In genomic region chr14:83251402-83251801, GRCh38 we compare ENCODE assay signal across 22 cellular contexts.
DNase-seq lines count a peak whose midpoint lies in the region; ATAC-seq, FAIRE-seq and TF ChIP-seq lines count a peak whose summit lies in the region.
"Had no signal": no experiment of that assay in that cellular context is flagged by ENCODE, and none has a peak within 500 bp of the region (broad histone marks: within the 10 kb centered on the region; RNA-seq: fewer than 3 reads in every experiment).

No MANE protein-coding gene starts in this region.

- no peak overlapping the region for H3K27ac Mint-ChIP-seq in activated naive CD4-positive, alpha-beta T cell treated with anti-CD3 and anti-CD28 coated beads, Interleukin-2, amount 50 U/mL, for 72 hours
- H3K27ac Mint-ChIP-seq: CD8-positive, alpha-beta T cell had no signal

- H3K56ac ChIP-seq in H1 (replicated peaks; ENCODE audit: insufficient read length, low read depth, low read length): no peak overlapping the region

- no peak overlapping the region for H3K4ac ChIP-seq in H1 (replicated peaks; ENCODE audit: insufficient read length, low read depth, low read length)
- no peak overlapping the region for H3K4ac ChIP-seq in mesenchymal stem cell (ENCODE audit: low read depth in 1 of 2, low read length in 2 of 2)

- TF ChIP-seq RAD21 in SK-N-SH (IDR thresholded peaks at IDR 0.05; ENCODE audit: low read length): no peak
- no peak for TF ChIP-seq RAD21 in H1 (IDR thresholded peaks at IDR 0.05 in 1 of 2, conservative IDR thresholded peaks at IDR 0.05 in 1 of 2; ENCODE audit: low read depth in 2 of 2, low read length in 2 of 2)

- H2BK12ac ChIP-seq in H1 (ENCODE audit: low read depth, low read length): no peak overlapping the region
- no peak overlapping the region for H2BK12ac ChIP-seq in mesenchymal stem cell (ENCODE audit: low read length in 2 of 2)

- no peak overlapping the region for H3K27ac ChIP-seq in SK-N-SH (ENCODE audit: low read depth in 2 of 2, low read length in 1 of 2)
- no peak overlapping the region for H3K27ac ChIP-seq in H1 (ENCODE audit: low read depth, low read length)
- no peak overlapping the region for H3K27ac ChIP-seq in mesenchymal stem cell (ENCODE audit: low read length, poor library complexity, severe bottlenecking)
- no peak overlapping the region for H3K27ac ChIP-seq in tibial nerve
- H3K27ac ChIP-seq: 22Rv1; A549; BLaER1 treated with 17β-estradiol and CSF1 and Interleukin-3, amounts not matched to agents 10 nM and 100 nM; HL-60 had no signal

- H3K4me1 ChIP-seq in SK-N-SH (ENCODE audit: control insufficient read depth in 1 of 2, insufficient read depth in 2 of 2, low read depth in 1 of 2, low read length in 1 of 2) (no peaks in the 10 kb centered on the region), H1 (replicated peaks in 1 of 4; ENCODE audit: control insufficient read depth in 3 of 4, insufficient read depth in 4 of 4, low read length in 3 of 4) (no peaks in the 10 kb centered on the region), mesenchymal stem cell (ENCODE audit: control insufficient read depth, insufficient read depth, low read depth, low read length) (no peaks in the 10 kb centered on the region), tibial nerve (no peaks in the 10 kb centered on the region)
- H3K4me1 ChIP-seq: A549, HAP-1 had no signal

- no peaks in the 10 kb centered on the region for H3K9me2 ChIP-seq in SK-N-SH

- H3K4me2 ChIP-seq in SK-N-SH (no peak overlapping the region), H1 (ENCODE audit: insufficient read depth in 1 of 2, low read depth in 2 of 2, low read length in 2 of 2) (no peak overlapping the region), mesenchymal stem cell (ENCODE audit: low read length, poor library complexity, severe bottlenecking) (no peak overlapping the region)
- H3K4me2 ChIP-seq: A549; BLaER1 treated with 17β-estradiol and CSF1 and Interleukin-3, amounts not matched to agents 10 nM and 100 nM had no signal

- TF ChIP-seq EP300 in SK-N-SH (IDR thresholded peaks at IDR 0.05; ENCODE audit: borderline replicate concordance in 1 of 2, low read depth in 1 of 2, low read length in 1 of 2) (no peak), H1 (IDR thresholded peaks at IDR 0.05; ENCODE audit: borderline replicate concordance in 1 of 2, low read depth in 2 of 2, low read length in 2 of 2) (no peak), tibial nerve (IDR thresholded peaks at IDR 0.05) (no peak)

- peaks cover 7 to 9% of the 10 kb centered on the region in 2 donors for H3K9me3 Mint-ChIP-seq in activated naive CD4-positive, alpha-beta T cell treated with anti-CD3 and anti-CD28 coated beads, Interleukin-2, amount 50 U/mL, for 72 hours

- H3K79me1 ChIP-seq in H1 (ENCODE audit: low read depth, low read length) (no peaks in the 10 kb centered on the region), mesenchymal stem cell (replicated peaks; ENCODE audit: low read length, poor library complexity, severe bottlenecking) (no peaks in the 10 kb centered on the region)

- H2AK5ac ChIP-seq in H1 (ENCODE audit: low read depth, low read length) (no peak overlapping the region), mesenchymal stem cell (ENCODE audit: low read length, severe bottlenecking) (no peak overlapping the region)

- 4% methylated on average over 2 of the region's 2 CpGs for WGBS in SK-N-SH (ENCODE audit: low lambda C conversion rate)
- WGBS in H1 (ENCODE audit: extremely low coverage in 1 of 2, insufficient coverage in 1 of 2, insufficient read length in 1 of 2, insufficient replicate concordance in 2 of 2, low coverage in 1 of 2, low lambda C conversion rate in 2 of 2, missing lambda C conversion rate in 1 of 2), 2 experiments: 94% methylated on average over 2 of the region's 2 CpGs; no CpG with 5 or more reads in 1 of the 2 experiments
- WGBS in mesenchymal stem cell: no CpG with 5 or more reads among the region's 2 CpGs
- WGBS in tibial nerve, 2 donors: 53 to 67% methylated on average over 2 of the region's 2 CpGs

- CTCF ChIA-PET in SK-N-SH (lab: Yijun Ruan, JAX): no interaction called here
- CTCF ChIA-PET in H1 (lab: Charles Lee; ENCODE audit: partially characterized antibody): interaction anchor here (1.6 kb wide), 1 partner anchor 20 kb away, joined by 6 read pairs; no protein-coding TSS in a partner anchor

- TF ChIP-seq CTCF in SK-N-SH (IDR thresholded peaks at IDR 0.05): no peak
- no peak for TF ChIP-seq CTCF in H1 (IDR thresholded peaks at IDR 0.05; ENCODE audit: control extremely low read depth in 1 of 3, insufficient read depth in 1 of 3, low read depth in 1 of 3, low read length in 3 of 3)
- no peak for TF ChIP-seq CTCF in tibial nerve (IDR thresholded peaks at IDR 0.05)

- H2BK5ac ChIP-seq in H1 (ENCODE audit: low read depth, low read length) (no peak overlapping the region), mesenchymal stem cell (ENCODE audit: low read depth, low read length, poor library complexity, severe bottlenecking) (no peak overlapping the region)

- no peaks in the 10 kb centered on the region for H3K9me3 ChIP-seq in SK-N-SH
- H3K9me3 ChIP-seq in H1 (ENCODE audit: insufficient read depth in 2 of 2, low read depth in 1 of 2, low read length in 1 of 2): no peaks in the 10 kb centered on the region
- no peaks in the 10 kb centered on the region for H3K9me3 ChIP-seq in mesenchymal stem cell (ENCODE audit: control insufficient read depth, low read length)
- no peaks in the 10 kb centered on the region for H3K9me3 ChIP-seq in tibial nerve
- H3K9me3 ChIP-seq: A549, HAP-1 had no signal

- H2BK120ac ChIP-seq in H1 (replicated peaks; ENCODE audit: low read depth, low read length): no peak overlapping the region
- H2BK120ac ChIP-seq in mesenchymal stem cell (ENCODE audit: low read depth, low read length): no peak overlapping the region

- no peaks in the 10 kb centered on the region for H3F3A ChIP-seq in SK-N-SH (replicated peaks; ENCODE audit: insufficient read depth)

- H2BK15ac ChIP-seq in H1 (ENCODE audit: low read length): no peak overlapping the region
- H2BK15ac ChIP-seq in mesenchymal stem cell (ENCODE audit: low read depth, poor library complexity, severe bottlenecking): no peak overlapping the region

- no peak overlapping the region for H4K5ac ChIP-seq in H1 (ENCODE audit: insufficient read length, low read depth, low read length)

- H3K79me2 ChIP-seq in SK-N-SH (ENCODE audit: insufficient read depth): no peaks in the 10 kb centered on the region
- no peaks in the 10 kb centered on the region for H3K79me2 ChIP-seq in H1 (ENCODE audit: control insufficient read depth in 1 of 2, insufficient read depth in 2 of 2, low read length in 2 of 2)

- DNase-seq in SK-N-SH (no peak), H1 (ENCODE audit: low read depth in 1 of 2, low spot score in 2 of 2) (no peak), mesenchymal stem cell (peak; percentile 8), superior temporal gyrus (ENCODE audit: extremely low spot score) (peak; percentile 43), tibial nerve (ENCODE audit: low spot score in 2 of 2) (no peak)
- no peak for DNase-seq in activated naive CD4-positive, alpha-beta T cell treated with anti-CD3 and anti-CD28 coated beads, Interleukin-2, amount 50 U/mL, for 72 hours (ENCODE audit: low spot score in 2 of 2)
- DNase-seq: AML-193; Calu3; CD8-positive, alpha-beta T cell; DMS53; DND-41; EL; IMR-90 had no signal

- H4K8ac ChIP-seq in H1 (ENCODE audit: extremely low read depth, insufficient read depth, low read length) (no peak overlapping the region), mesenchymal stem cell (ENCODE audit: low read length) (no peak overlapping the region)

- no peak overlapping the region for H3K9ac ChIP-seq in SK-N-SH
- no peak overlapping the region for H3K9ac ChIP-seq in H1 (replicated peaks in 1 of 4; ENCODE audit: extremely low read depth in 1 of 4, low read depth in 3 of 4, low read length in 3 of 4)
- H3K9ac ChIP-seq in mesenchymal stem cell (ENCODE audit: low read length): no peak overlapping the region
- H3K9ac ChIP-seq: BLaER1 treated with 17β-estradiol and CSF1 and Interleukin-3, amounts not matched to agents 10 nM and 100 nM had no signal

- H3K4me3 ChIP-seq in SK-N-SH (ENCODE audit: low read depth in 2 of 2, low read length in 1 of 2): no peak overlapping the region
- H3K4me3 ChIP-seq in H1 (ENCODE audit: extremely low read depth in 1 of 4, insufficient read depth in 2 of 4, low read depth in 3 of 4, low read length in 4 of 4): no peak overlapping the region
- H3K4me3 ChIP-seq in mesenchymal stem cell (ENCODE audit: insufficient read depth in 1 of 2, low read depth in 1 of 2, low read length in 2 of 2): no peak overlapping the region
- H3K4me3 ChIP-seq in tibial nerve: no peak overlapping the region
- H3K4me3 ChIP-seq: A549; BLaER1 treated with 17β-estradiol and CSF1 and Interleukin-3, amounts not matched to agents 10 nM and 100 nM; HAP-1; K562 had no signal

- H3K14ac ChIP-seq in H1 (ENCODE audit: insufficient read length) (no peak overlapping the region), mesenchymal stem cell (ENCODE audit: low read length in 2 of 2) (no peak overlapping the region)

- no peak overlapping the region for H2BK20ac ChIP-seq in H1 (ENCODE audit: low read length)

- H3K23ac ChIP-seq in H1 (ENCODE audit: insufficient read length) (no peak overlapping the region), mesenchymal stem cell (ENCODE audit: low read length in 2 of 2) (no peak overlapping the region)

- no peak overlapping the region for H2AFZ ChIP-seq in SK-N-SH (ENCODE audit: low read depth)
- H2AFZ ChIP-seq in H1 (ENCODE audit: low read length): 0 out of 2 replicates have a peak overlapping the region, but pooled peaks have one; percentile 45
- H2AFZ ChIP-seq in mesenchymal stem cell (ENCODE audit: low read depth, low read length): no peak overlapping the region

- H4K91ac ChIP-seq in H1 (replicated peaks; ENCODE audit: insufficient read length, low read length): no peak overlapping the region
- H4K91ac ChIP-seq in mesenchymal stem cell (ENCODE audit: low read length): no peak overlapping the region

- H3K27me3 ChIP-seq in SK-N-SH (ENCODE audit: insufficient read depth): no peaks in the 10 kb centered on the region
- no peaks in the 10 kb centered on the region for H3K27me3 ChIP-seq in H1 (replicated peaks in 1 of 4; ENCODE audit: control insufficient read depth in 3 of 4, extremely low read depth in 1 of 4, insufficient read depth in 3 of 4, low read length in 3 of 4)
- H3K27me3 ChIP-seq in mesenchymal stem cell (ENCODE audit: control insufficient read depth in 1 of 2, insufficient read depth in 1 of 2, low read length in 2 of 2): no peaks in the 10 kb centered on the region
- no peaks in the 10 kb centered on the region for H3K27me3 ChIP-seq in tibial nerve
- H3K27me3 ChIP-seq: BLaER1 treated with 17β-estradiol and CSF1 and Interleukin-3, amounts not matched to agents 10 nM and 100 nM had no signal

- no peak for FAIRE-seq in H1 (lab: Jason Lieb, UNC)
- FAIRE-seq: A549, GM12891, K562 had no signal

- H3K36me3 Mint-ChIP-seq in activated naive CD4-positive, alpha-beta T cell treated with anti-CD3 and anti-CD28 coated beads, Interleukin-2, amount 50 U/mL, for 72 hours: no peaks in the 10 kb centered on the region
- H3K36me3 Mint-ChIP-seq: CD8-positive, alpha-beta T cell had no signal

- H4K20me1 ChIP-seq in SK-N-SH (ENCODE audit: insufficient read depth) (no peaks in the 10 kb centered on the region), H1 (replicated peaks in 1 of 2; ENCODE audit: control insufficient read depth in 1 of 2, insufficient read depth in 2 of 2, low read length in 2 of 2) (no peaks in the 10 kb centered on the region)
- H4K20me1 ChIP-seq: BLaER1 treated with 17β-estradiol and CSF1 and Interleukin-3, amounts not matched to agents 10 nM and 100 nM had no signal

- H3K36me3 ChIP-seq in SK-N-SH (replicated peaks in 1 of 2; ENCODE audit: control insufficient read depth in 1 of 2, insufficient read depth in 2 of 2, low read length in 1 of 2): no peaks in the 10 kb centered on the region
- no peaks in the 10 kb centered on the region for H3K36me3 ChIP-seq in H1 (ENCODE audit: control insufficient read depth in 2 of 4, insufficient read depth in 4 of 4, low read length in 3 of 4)
- no peaks in the 10 kb centered on the region for H3K36me3 ChIP-seq in mesenchymal stem cell (ENCODE audit: control insufficient read depth in 1 of 2, insufficient read depth in 2 of 2, low read depth in 1 of 2, low read length in 2 of 2)
- H3K36me3 ChIP-seq in tibial nerve: no peaks in the 10 kb centered on the region
- H3K36me3 ChIP-seq: BLaER1 treated with 17β-estradiol and CSF1 and Interleukin-3, amounts not matched to agents 10 nM and 100 nM; HAP-1 had no signal

- ATAC-seq in SK-N-SH treated with all-trans-retinoic acid at 6 μM for 48 hours (no peak), GM18858 (IDR thresholded peaks at IDR 0.05; ENCODE audit: unreplicated experiment) (no peak)
- no peak for ATAC-seq in activated naive CD4-positive, alpha-beta T cell treated with anti-CD3 and anti-CD28 coated beads, Interleukin-2, amount 50 U/mL, for 72 hours
- ATAC-seq: A549; CD8-positive, alpha-beta T cell; K562 had no signal

- TF ChIP-seq POLR2A in H1 (IDR thresholded peaks at IDR 0.05; ENCODE audit: control extremely low read depth in 1 of 2, low read depth in 2 of 2, low read length in 2 of 2): no peak
- TF ChIP-seq POLR2A in tibial nerve (IDR thresholded peaks at IDR 0.05): no peak

- H3K23me2 ChIP-seq in H1 (ENCODE audit: low read depth, low read length): no peaks in the 10 kb centered on the region

- H3K18ac ChIP-seq in H1 (ENCODE audit: extremely low read depth, low read length): no peak overlapping the region
- no peak overlapping the region for H3K18ac ChIP-seq in mesenchymal stem cell (ENCODE audit: low read depth in 1 of 2, low read length in 2 of 2)

- POLR2A ChIA-PET in SK-N-SH (lab: Yijun Ruan, JAX): no interaction called here
- POLR2A ChIA-PET in H1 (lab: Charles Lee; ENCODE audit: partially characterized antibody): no interaction called here

Comparison
In these comparisons a context has a peak if more than half of its experiments do, and no peak if none do; other contexts are left out.
1. DNase-seq: peak in mesenchymal stem cell (single experiment) and superior temporal gyrus (single experiment); none in SK-N-SH (single experiment), H1 (0 of 2), activated naive CD4-positive, alpha-beta T cell treated with anti-CD3 and anti-CD28 coated beads, Interleukin-2, amount 50 U/mL, for 72 hours (0 of 2) and tibial nerve (0 of 2).